1 cellular context compared by ENCODE assay signal in genomic region chr19:46984077-46985010, GRCh38.
TF ChIP-seq lines count a peak whose summit lies in the region.

No MANE protein-coding gene starts in this region.

TF ChIP-seq in HepG2, 621 proteins besides CTCF, POLR2A, EP300 and RAD21 (continued from another document and continues in another):
- TF ChIP-seq ZSCAN20 (CRISPR knock-in tag; IDR thresholded peaks at IDR 0.05; ENCODE audit: borderline replicate concordance) (0 out of 2 replicates have a peak, but pooled peaks have one; percentile 24), ZBTB39 (CRISPR knock-in tag; IDR thresholded peaks at IDR 0.05) (peak; percentile 96), ZNF546 (CRISPR knock-in tag; conservative IDR thresholded peaks at IDR 0.05) (no peak), TIGD3 (CRISPR knock-in tag; IDR thresholded peaks at IDR 0.05; ENCODE audit: borderline replicate concordance) (0 out of 2 replicates have a peak, but pooled peaks have one; percentile 50), FOXO1 (CRISPR knock-in tag; IDR thresholded peaks at IDR 0.05) (peak; percentile 86), ZFX (CRISPR knock-in tag; IDR thresholded peaks at IDR 0.05; ENCODE audit: low read depth) (peak; percentile 75), ZNF10 (CRISPR knock-in tag; IDR thresholded peaks at IDR 0.05; ENCODE audit: borderline replicate concordance, low read depth) (no peak), ZNF557 (CRISPR knock-in tag; IDR thresholded peaks at IDR 0.05) (0 out of 2 replicates have a peak, but pooled peaks have one; percentile 49), ETV6 (CRISPR knock-in tag; conservative IDR thresholded peaks at IDR 0.05) (no peak), ZNF605 (CRISPR knock-in tag; IDR thresholded peaks at IDR 0.05) (peak; percentile 58; the same call in 1 of the 2 replicates), ETS1 (CRISPR knock-in tag; IDR thresholded peaks at IDR 0.05) (no peak), HOXA5 (CRISPR knock-in tag; IDR thresholded peaks at IDR 0.05) (peak; percentile 99), CCDC6 (CRISPR knock-in tag; IDR thresholded peaks at IDR 0.05) (peak; percentile 84; the same call in 1 of the 2 replicates), ZFP82 (CRISPR knock-in tag; IDR thresholded peaks at IDR 0.05; ENCODE audit: borderline replicate concordance) (no peak), ARNT2 (CRISPR knock-in tag; IDR thresholded peaks at IDR 0.05; ENCODE audit: low read depth) (peak; percentile 80; the same call in 1 of the 2 replicates), ZBTB14 (CRISPR knock-in tag; IDR thresholded peaks at IDR 0.05) (no peak), KDM2A (CRISPR knock-in tag; IDR thresholded peaks at IDR 0.05; ENCODE audit: borderline replicate concordance, low read depth) (peak; percentile 77; the same call in 1 of the 2 replicates), SYNCRIP (IDR thresholded peaks at IDR 0.05; ENCODE audit: insufficient read depth, low read depth, low read length) (no peak), ISL2 (CRISPR knock-in tag; IDR thresholded peaks at IDR 0.05) (peak; percentile 90), KAT2B (IDR thresholded peaks at IDR 0.05; ENCODE audit: borderline replicate concordance, low read depth, low read length) (no peak), ZNF256 (CRISPR knock-in tag; conservative IDR thresholded peaks at IDR 0.05) (peak; percentile 36; the same call in 1 of the 2 replicates), ZNF619 (CRISPR knock-in tag; IDR thresholded peaks at IDR 0.05) (no peak; the same call in 1 of the 2 replicates), ASH2L (IDR thresholded peaks at IDR 0.05; ENCODE audit: insufficient read length, low read depth, low read length) (peak; percentile 59), SPEN (CRISPR knock-in tag; IDR thresholded peaks at IDR 0.05; ENCODE audit: low read depth) (peak; percentile 68), DRAP1 (CRISPR knock-in tag; IDR thresholded peaks at IDR 0.05) (peak; percentile 61), HMGXB4 (CRISPR knock-in tag; IDR thresholded peaks at IDR 0.05; ENCODE audit: borderline replicate concordance in 1 of 2, low read depth in 1 of 2) (peak; percentile 32 to 56; a peak in 2 of 4 replicates), HES4 (CRISPR knock-in tag; IDR thresholded peaks at IDR 0.05; ENCODE audit: borderline replicate concordance) (no peak), ZBTB1 (CRISPR knock-in tag; IDR thresholded peaks at IDR 0.05; ENCODE audit: borderline replicate concordance) (no peak), GTF3A (CRISPR knock-in tag; conservative IDR thresholded peaks at IDR 0.05) (no peak), PREB (CRISPR knock-in tag; IDR thresholded peaks at IDR 0.05) (no peak), TCF7 (IDR thresholded peaks at IDR 0.05; ENCODE audit: low read depth) (peak; percentile 51), ZNF552 (CRISPR knock-in tag; IDR thresholded peaks at IDR 0.05; ENCODE audit: borderline replicate concordance) (no peak), ZNF407 (CRISPR knock-in tag; IDR thresholded peaks at IDR 0.05; ENCODE audit: not compliant biosample characterization) (no peak), MXD4 (CRISPR knock-in tag; IDR thresholded peaks at IDR 0.05) (peak; percentile 79), ATF3 (CRISPR knock-in tag; IDR thresholded peaks at IDR 0.05) (0 out of 2 replicates have a peak, but pooled peaks have one; percentile 30), PBX2 (CRISPR knock-in tag; IDR thresholded peaks at IDR 0.05) (peak; percentile 68), ZNF629 (CRISPR knock-in tag; conservative IDR thresholded peaks at IDR 0.05) (peak; percentile 21; the same call in 1 of the 2 replicates), ATF1 (CRISPR knock-in tag; IDR thresholded peaks at IDR 0.05) (peak; percentile 64; the same call in 1 of the 2 replicates), NFRKB (IDR thresholded peaks at IDR 0.05) (no peak), MTERF4 (CRISPR knock-in tag; IDR thresholded peaks at IDR 0.05) (no peak), MBD4 (IDR thresholded peaks at IDR 0.05; ENCODE audit: borderline replicate concordance, low read length) (no peak), ZNF780A (CRISPR knock-in tag; IDR thresholded peaks at IDR 0.05) (peak; percentile 76)
